ENCODE assay signal across 8 cellular contexts in the genomic region with DNA sequence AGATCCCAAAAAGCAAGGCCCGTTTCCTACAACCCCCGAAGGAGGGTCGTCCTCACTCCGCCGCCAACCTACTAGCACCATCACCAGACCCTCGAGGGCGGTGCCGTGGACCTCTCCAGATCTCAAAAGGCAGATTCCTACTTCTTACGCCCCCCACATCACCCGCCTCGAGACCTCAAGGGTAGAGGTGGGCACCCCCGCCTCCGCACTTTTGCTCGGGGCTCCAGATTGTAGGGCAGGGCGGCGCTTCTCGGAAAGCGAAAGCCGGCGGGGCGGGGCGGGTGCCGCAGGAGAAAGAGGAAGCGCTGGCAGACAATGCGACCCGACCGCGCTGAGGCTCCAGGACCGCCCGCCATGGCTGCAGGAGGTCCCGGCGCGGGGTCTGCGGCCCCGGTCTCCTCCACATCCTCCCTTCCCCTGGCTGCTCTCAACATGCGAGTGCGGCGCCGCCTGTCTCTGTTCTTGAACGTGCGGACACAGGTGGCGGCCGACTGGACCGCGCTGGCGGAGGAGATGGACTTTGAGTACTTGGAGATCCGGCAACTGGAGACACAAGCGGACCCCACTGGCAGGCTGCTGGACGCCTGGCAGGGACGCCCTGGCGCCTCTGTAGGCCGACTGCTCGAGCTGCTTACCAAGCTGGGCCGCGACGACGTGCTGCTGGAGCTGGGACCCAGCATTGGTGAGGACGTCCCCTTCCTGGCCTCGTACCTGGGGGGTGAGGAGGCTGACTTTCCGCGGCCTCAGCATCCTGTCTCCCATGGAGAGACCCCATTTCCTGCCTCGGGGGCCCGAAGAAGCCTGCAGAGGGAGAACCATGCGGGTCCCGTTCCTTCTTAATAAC. TPM values are rescaled to one million over a fixed set of nuclear protein-coding genes. Genes with fewer than 3 reads are reported as not detected.
A peak's percentile ranks its signal among the peaks of the same experiment; 100 is the strongest.
DNase-seq lines count a peak whose midpoint lies in the region; ATAC-seq and TF ChIP-seq lines count a peak whose summit lies in the region.

MYD88 (plus strand) TSS at position 315 of the 844 bp plus-strand sequence; CDS start at position 355, 40 bp downstream.

- TF ChIP-seq CTCF in foreskin fibroblast (IDR thresholded peaks at IDR 0.05; ENCODE audit: low read depth, low read length) (no peak), neural progenitor cell (IDR thresholded peaks at IDR 0.05) (no peak)

- peak within 1 kb of the TSS; percentile 99 for H2AFZ ChIP-seq in neural progenitor cell (replicated peaks)

- H3K9me3 ChIP-seq in SJSA1 (replicated peaks) (no peaks in the 10 kb centered on the region), neural progenitor cell (ENCODE audit: low read depth) (no peaks in the 10 kb centered on the region), stomach smooth muscle (ENCODE audit: control insufficient read depth in 2 of 2, low read length in 2 of 2) (no peaks in the 10 kb centered on the region)

- H3K27me3 Mint-ChIP-seq in neural progenitor cell (ENCODE audit: insufficient read depth, low read depth): peaks cover 26% of the 10 kb centered on the region

- peak within 1 kb of the TSS; percentile 96 for H3K4me2 ChIP-seq in neural progenitor cell

- DNase-seq in AG20443 (ENCODE audit: low spot score) (peak; percentile 77), SJSA1 (ENCODE audit: low read depth in 1 of 2, low spot score in 2 of 2) (peak; percentile 75 to 76), activated gamma-delta T cell (lab: John Stamatoyannopoulos, UW) (peak; percentile 75), foreskin fibroblast (peak; percentile 58 to 86), neural progenitor cell (ENCODE audit: low spot score) (peak; percentile 85)

- peaks cover 25% of the 10 kb centered on the region for H3K36me3 ChIP-seq in SJSA1
- no peaks in the 10 kb centered on the region for H3K36me3 ChIP-seq in neural progenitor cell
- peaks cover 12 to 18% of the 10 kb centered on the region in 2 donors for H3K36me3 ChIP-seq in stomach smooth muscle (ENCODE audit: control insufficient read depth in 2 of 2, insufficient read depth in 2 of 2, low read length in 2 of 2)

- peaks cover 23% of the 10 kb centered on the region for H3K79me2 ChIP-seq in neural progenitor cell (ENCODE audit: low read depth)

- H3K4me1 Mint-ChIP-seq in neural progenitor cell: peaks cover 24% of the 10 kb centered on the region

- peak; percentile 91 for TF ChIP-seq POLR2A in GM19193 (IDR thresholded peaks at IDR 0.05; ENCODE audit: extremely low read depth, insufficient read depth, insufficient read length)

- H4K20me1 ChIP-seq in neural progenitor cell (ENCODE audit: low read depth): peaks cover 17% of the 10 kb centered on the region

- peak within 1 kb of the TSS; percentile 43 for H3K27ac ChIP-seq in SJSA1
- H3K27ac ChIP-seq in neural progenitor cell: peak within 1 kb of the TSS; percentile 59
- peak within 1 kb of the TSS; percentile 94 for H3K27ac ChIP-seq in stomach smooth muscle (ENCODE audit: low read length)

- H3K4me3 ChIP-seq in SJSA1: peak within 1 kb of the TSS; percentile 83
- peak within 1 kb of the TSS; percentile 58 to 65 for H3K4me3 ChIP-seq in foreskin fibroblast (ENCODE audit: low read depth in 1 of 2, low read length in 2 of 2)
- peak within 1 kb of the TSS; percentile 72 for H3K4me3 ChIP-seq in neural progenitor cell
- peak within 1 kb of the TSS; percentile 42 to 96 for H3K4me3 ChIP-seq in stomach smooth muscle (ENCODE audit: low read length in 2 of 2)

- H3K4me1 ChIP-seq in SJSA1 (replicated peaks) (peaks cover 20% of the 10 kb centered on the region), neural progenitor cell (peaks cover 14% of the 10 kb centered on the region), stomach smooth muscle (ENCODE audit: control insufficient read depth, insufficient read depth, low read length) (peaks cover 39% of the 10 kb centered on the region)

- no peaks in the 10 kb centered on the region for H3K27me3 ChIP-seq in SJSA1 (replicated peaks)
- no peaks in the 10 kb centered on the region for H3K27me3 ChIP-seq in neural progenitor cell
- peaks cover 0 to 2% of the 10 kb centered on the region in 2 donors for H3K27me3 ChIP-seq in stomach smooth muscle (ENCODE audit: control insufficient read depth in 1 of 2, insufficient read depth in 2 of 2, low read length in 2 of 2)

- no peaks in the 10 kb centered on the region for H3K9me3 Mint-ChIP-seq in neural progenitor cell

- H3K36me3 Mint-ChIP-seq in neural progenitor cell: peaks cover 1% of the 10 kb centered on the region

- H3F3A ChIP-seq in neural progenitor cell (ENCODE audit: low read depth): peaks cover 11% of the 10 kb centered on the region

- peak within 1 kb of the TSS; percentile 54 for H3K9ac ChIP-seq in neural progenitor cell
- peak within 1 kb of the TSS; percentile 72 to 86 for H3K9ac ChIP-seq in stomach smooth muscle (ENCODE audit: low read length in 2 of 2)

- peak; percentile 33 for ATAC-seq in HG03457 (IDR thresholded peaks at IDR 0.05; ENCODE audit: unreplicated experiment)

- peak within 1 kb of the TSS; percentile 81 for H3K27ac Mint-ChIP-seq in neural progenitor cell

- H3K4me3 Mint-ChIP-seq in neural progenitor cell: peak within 1 kb of the TSS; percentile 93

RNA-seq across cellular contexts. Expression of gene MYD88, which starts in this region (rescaled TPM):
- 4.4 and 5.2 TPM in 2 replicates for total RNA-seq in SJSA1 (2014; rRNA removed; shearing (Covaris generic))
- 3.1 and 5.5 TPM in 2 replicates for total RNA-seq in neural progenitor cell (ENCODE audit: low replicate concordance)

Comparison
In these comparisons a context has a peak if more than half of its experiments do, and no peak if none do; other contexts are left out.
1. Peak in every context shown above with its lines: DNase-seq, ATAC-seq, H3K4me3 ChIP-seq and H3K27ac ChIP-seq.
2. H3K27ac ChIP-seq: peak in every context shown above with its lines; median percentile 94 in stomach smooth muscle; 59 in neural progenitor cell; 43 in SJSA1.